Comparison of ENCODE assay signal across 22 cellular contexts in genomic region chr20:64264091-64264490, GRCh38.
"Had no signal": no experiment of that assay in that cellular context is flagged by ENCODE, and none has a peak within 500 bp of the region (broad histone marks: within the 10 kb centered on the region; RNA-seq: fewer than 3 reads in every experiment).

No MANE protein-coding gene starts in this region.

- H2AFZ ChIP-seq: parathyroid adenoma had no signal

- H3K9me3 Mint-ChIP-seq: dendritic cell treated with granulocyte-macrophage colony-stimulating factor and Interleukin-4, amounts not matched to agents 40 ng/mL and 50 ng/mL, for 4 days; effector memory CD8-positive, alpha-beta T cell; naive thymus-derived CD4-positive, alpha-beta T cell; type B pancreatic cell had no signal

- H3K4me3 ChIP-seq: esophagus muscularis mucosa, lung, prostate gland, right lobe of liver, stomach had no signal

- H3K4me1 ChIP-seq: foreskin keratinocyte, parathyroid adenoma, prostate gland, right lobe of liver had no signal

- H3K9me3 ChIP-seq: esophagus muscularis mucosa, prostate gland, right lobe of liver, stomach had no signal

- H3K27me3 ChIP-seq: esophagus muscularis mucosa, foreskin keratinocyte, right lobe of liver, stomach had no signal

- H3K27me3 Mint-ChIP-seq: dendritic cell treated with granulocyte-macrophage colony-stimulating factor and Interleukin-4, amounts not matched to agents 40 ng/mL and 50 ng/mL, for 4 days; effector memory CD8-positive, alpha-beta T cell; naive thymus-derived CD4-positive, alpha-beta T cell; type B pancreatic cell had no signal

- H3K27ac ChIP-seq: epithelial cell of prostate, esophagus muscularis mucosa, foreskin keratinocyte, parathyroid adenoma, prostate gland, right lobe of liver, stomach had no signal

- H3K36me3 ChIP-seq: prostate gland had no signal

- H3K9ac ChIP-seq: parathyroid adenoma had no signal

- FAIRE-seq: colon, urothelium cell line had no signal

- H3K27ac Mint-ChIP-seq: dendritic cell treated with granulocyte-macrophage colony-stimulating factor and Interleukin-4, amounts not matched to agents 40 ng/mL and 50 ng/mL, for 4 days; effector memory CD8-positive, alpha-beta T cell; nephron progenitor cell; type B pancreatic cell had no signal

- DNase-seq: effector memory CD8-positive, alpha-beta T cell; foreskin keratinocyte; left colon; left ventricle myocardium superior; mesendoderm; naive thymus-derived CD4-positive, alpha-beta T cell; nephron progenitor cell; right lobe of liver; stimulated activated CD4-positive, alpha-beta T cell treated with anti-CD3 and anti-CD28 coated beads, Interleukin-2, amount 100 ng/mL, for 24 hours; stimulated activated CD4-positive, alpha-beta T cell treated with anti-CD3 and anti-CD28 coated beads, Interleukin-4, amount 100 ng/mL, for 4 hours; stimulated activated naive CD4-positive, alpha-beta T cell; stomach; substantia nigra had no signal

- H3K4me3 Mint-ChIP-seq: dendritic cell treated with granulocyte-macrophage colony-stimulating factor and Interleukin-4, amounts not matched to agents 40 ng/mL and 50 ng/mL, for 4 days; effector memory CD8-positive, alpha-beta T cell; nephron progenitor cell; type B pancreatic cell had no signal

- ATAC-seq: effector memory CD8-positive, alpha-beta T cell; foreskin keratinocyte; left colon; left ventricle myocardium superior; naive thymus-derived CD4-positive, alpha-beta T cell; right lobe of liver had no signal
